9 cellular contexts compared by ENCODE assay signal in genomic region chr11:124745835-124746620, GRCh38. TPM values are rescaled to one million over a fixed set of nuclear protein-coding genes. Genes with fewer than 3 reads are reported as not detected.
DNase-seq lines count a peak whose midpoint lies in the region; ATAC-seq and TF ChIP-seq lines count a peak whose summit lies in the region.
"Had no signal": no experiment of that assay in that cellular context is flagged by ENCODE, and none has a peak within 500 bp of the region (broad histone marks: within the 10 kb centered on the region; RNA-seq: fewer than 3 reads in every experiment).

No MANE protein-coding gene starts in this region.

- H3K9me3 ChIP-seq in hepatocyte (ENCODE audit: low read depth): no peaks in the 10 kb centered on the region

- no peaks in the 10 kb centered on the region for H3K36me3 ChIP-seq in BJ (ENCODE audit: control insufficient read depth, insufficient read depth, low read length)
- H3K36me3 ChIP-seq in hepatocyte (replicated peaks; ENCODE audit: insufficient read depth, low read depth): no peaks in the 10 kb centered on the region

- no peaks in the 10 kb centered on the region for H3K36me3 Mint-ChIP-seq in activated T-helper 17 cell treated with anti-CD3 and anti-CD28 coated beads, Interleukin-2, amount 50 U/mL, for 72 hours (ENCODE audit: low read depth)

- peaks cover 17% of the 10 kb centered on the region for H3K27me3 ChIP-seq in BJ (ENCODE audit: control insufficient read depth, insufficient read depth, low read length)
- H3K27me3 ChIP-seq in hepatocyte: peaks cover 94% of the 10 kb centered on the region

- H3K4me1 ChIP-seq in hepatocyte (ENCODE audit: insufficient read depth): peaks cover 7% of the 10 kb centered on the region

- DNase-seq in BJ (ENCODE audit: low read depth) (no peak), HuH-7 (ENCODE audit: low spot score) (peak; percentile 90), hepatocyte (ENCODE audit: low spot score) (peak; percentile 60), hepatic stellate cell (ENCODE audit: low spot score) (no peak), anterior cingulate cortex (lab: John Stamatoyannopoulos, UW) (no peak)

- no peaks in the 10 kb centered on the region for H3K27me3 Mint-ChIP-seq in activated T-helper 17 cell treated with anti-CD3 and anti-CD28 coated beads, Interleukin-2, amount 50 U/mL, for 72 hours

- peak overlapping the region; percentile 92 for H3K4me2 ChIP-seq in hepatocyte

- H3K4me1 Mint-ChIP-seq in activated T-helper 17 cell treated with anti-CD3 and anti-CD28 coated beads, Interleukin-2, amount 50 U/mL, for 72 hours: no peaks in the 10 kb centered on the region

- ATAC-seq in GM19452 (IDR thresholded peaks at IDR 0.05; ENCODE audit: unreplicated experiment): peak; percentile 14
- ATAC-seq in activated T-helper 17 cell treated with anti-CD3 and anti-CD28 coated beads, Interleukin-2, amount 50 U/mL, for 72 hours (replicated peaks): peak; percentile 19

- no peaks in the 10 kb centered on the region for H3K9me3 Mint-ChIP-seq in activated T-helper 17 cell treated with anti-CD3 and anti-CD28 coated beads, Interleukin-2, amount 50 U/mL, for 72 hours

- H3K27ac Mint-ChIP-seq in activated T-helper 17 cell treated with anti-CD3 and anti-CD28 coated beads, Interleukin-2, amount 50 U/mL, for 72 hours: peak overlapping the region; percentile 69

- TF ChIP-seq CTCF in BJ (IDR thresholded peaks at IDR 0.05; ENCODE audit: insufficient read depth, low read depth, low read length): peak; percentile 49
- TF ChIP-seq CTCF in hepatocyte (IDR thresholded peaks at IDR 0.05; ENCODE audit: poor library complexity): peak; percentile 25

- H3K27ac ChIP-seq in hepatocyte (peak overlapping the region; percentile 70), skin epidermis (peak overlapping the region in 16 of 21 experiments; percentile 2 to 81 (median 50))

- H4K20me1 ChIP-seq in hepatocyte (ENCODE audit: insufficient read depth, poor library complexity, severe bottlenecking): no peaks in the 10 kb centered on the region

- POLR2A ChIA-PET in BJ (lab: Charles Lee): interaction anchor here (0.6 kb wide), 1 partner anchor 99 kb away, joined by 3 read pairs; no protein-coding TSS in a partner anchor

- peak overlapping the region; percentile 83 for H3K4me3 Mint-ChIP-seq in activated T-helper 17 cell treated with anti-CD3 and anti-CD28 coated beads, Interleukin-2, amount 50 U/mL, for 72 hours

- H3K4me3 ChIP-seq in BJ (ENCODE audit: low read depth, low read length): peak overlapping the region; percentile 56
- peak overlapping the region; percentile 53 for H3K4me3 ChIP-seq in hepatocyte
- H3K4me3 ChIP-seq in skin epidermis: peak overlapping the region; percentile 35 to 47 (median 40)
- H3K4me3 ChIP-seq: K562 had no signal

- peak overlapping the region; percentile 67 for H2AFZ ChIP-seq in hepatocyte

- 2% methylated on average over 32 of the region's 41 CpGs for WGBS in hepatocyte (ENCODE audit: low lambda C conversion rate, missing lambda C conversion rate)

- no peaks in the 10 kb centered on the region for H3K9me2 ChIP-seq in hepatocyte (replicated peaks; ENCODE audit: insufficient read depth)

- H3K79me2 ChIP-seq in hepatocyte: no peaks in the 10 kb centered on the region

- CTCF ChIA-PET in BJ (lab: Yijun Ruan, JAX): interaction anchor here (0.6 to 2.4 kb wide), 20 partner anchors 9 to 232 kb away, joined by 3 to 17 read pairs (median 4); partner anchors contain the start of genes ESAM, MSANTD2, SIAE and SPA17

RNA-seq across cellular contexts. Expression of gene VSIG2, which starts 6.0 kb away (rescaled TPM):
- polyA plus RNA-seq in BJ (2011; rRNA removed) (not detected in 2 replicates), hepatocyte (34.3 and 38.9 TPM in 2 replicates)
- polyA minus RNA-seq in BJ (2011; rRNA and poly(A)+ RNA removed): not detected in 2 replicates
- total RNA-seq in activated T-helper 17 cell treated with anti-CD3 and anti-CD28 coated beads, Interleukin-2, amount 50 U/mL, for 72 hours: not detected
- 22.6 and 22.9 TPM in 2 replicates for total RNA-seq in hepatocyte
- total RNA-seq: K562 had no signal
- polyA plus RNA-seq: K562 had no signal

RNA-seq across cellular contexts. Expression of gene NRGN, which starts 6.3 kb away (rescaled TPM):
- polyA plus RNA-seq in BJ (2011; rRNA removed) (0.98 and 1.6 TPM in 2 replicates), hepatocyte (1.1 and 1.2 TPM in 2 replicates)
- polyA minus RNA-seq in BJ (2011; rRNA and poly(A)+ RNA removed): 0.52 and 0.87 TPM in 2 replicates
- total RNA-seq in activated T-helper 17 cell treated with anti-CD3 and anti-CD28 coated beads, Interleukin-2, amount 50 U/mL, for 72 hours: 1 to 10 TPM; 7.3 to 8.0 TPM
- total RNA-seq in hepatocyte: not detected in 2 replicates

RNA-seq across cellular contexts. Expression of gene ESAM, which starts 16.1 kb away (rescaled TPM):
- polyA plus RNA-seq in BJ (2011; rRNA removed) (0.17 and 0.18 TPM in 2 replicates), hepatocyte (3.9 and 7.9 TPM in 2 replicates)
- 0.09 and 0.10 TPM in 2 replicates for polyA minus RNA-seq in BJ (2011; rRNA and poly(A)+ RNA removed)
- total RNA-seq in activated T-helper 17 cell treated with anti-CD3 and anti-CD28 coated beads, Interleukin-2, amount 50 U/mL, for 72 hours: under 1 TPM; 0.50 to 0.84 TPM
- 2.0 and 3.6 TPM in 2 replicates for total RNA-seq in hepatocyte

RNA-seq across cellular contexts. Expression of gene MSANTD2, which starts 54.2 kb away (rescaled TPM):
- polyA plus RNA-seq in BJ (2011; rRNA removed) (3.4 and 5.7 TPM in 2 replicates), hepatocyte (10.8 and 11.2 TPM in 2 replicates)
- 2.0 and 3.0 TPM in 2 replicates for polyA minus RNA-seq in BJ (2011; rRNA and poly(A)+ RNA removed)
- 10 to 100 TPM in 1 of 2 donors, 1 to 10 TPM in 1; 6.9 to 10.6 TPM for total RNA-seq in activated T-helper 17 cell treated with anti-CD3 and anti-CD28 coated beads, Interleukin-2, amount 50 U/mL, for 72 hours
- total RNA-seq in hepatocyte: 14.9 and 18.3 TPM in 2 replicates

Comparison
In these comparisons a context has a peak if more than half of its experiments do, and no peak if none do; other contexts are left out.
1. DNase-seq: peak in HuH-7 (single experiment) and hepatocyte (single experiment); none in BJ (single experiment), hepatic stellate cell (single experiment) and anterior cingulate cortex (0 of 58).
2. RNA of gene VSIG2, which starts 6.0 kb away (total RNA-seq): 22.6 to 22.9 TPM in hepatocyte; not detected in activated T-helper 17 cell treated with anti-CD3 and anti-CD28 coated beads, Interleukin-2, amount 50 U/mL, for 72 hours; every median in the first group is over 10 times any median in the second.
3. Peak in every context shown above with its lines, with median percentiles within 50 percentile points of each other: H3K4me3 ChIP-seq.